ENCODE assay signal across 11 cellular contexts in the genomic region with DNA sequence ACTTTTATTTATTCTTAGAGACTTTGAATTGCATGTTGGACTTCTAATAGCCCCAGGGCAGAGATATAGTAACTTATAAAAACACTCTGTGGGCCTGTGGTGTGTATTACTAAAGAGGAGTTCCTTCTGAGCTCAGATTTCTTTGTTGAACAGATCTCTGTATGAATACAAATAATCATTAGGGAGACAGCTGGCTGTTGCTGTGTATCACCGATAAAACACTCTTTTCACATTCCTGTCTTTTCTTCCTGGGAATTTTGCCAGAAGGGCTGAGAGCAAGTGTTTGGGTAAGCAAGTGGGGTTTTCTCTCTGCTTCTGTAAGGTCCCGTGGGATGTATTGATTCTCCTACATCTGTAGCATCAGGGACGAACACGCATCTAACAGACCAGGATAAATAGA.
A peak's percentile ranks its signal among the peaks of the same experiment; 100 is the strongest.
DNase-seq lines count a peak whose midpoint lies in the region; ATAC-seq and TF ChIP-seq lines count a peak whose summit lies in the region.
"Had no signal": no experiment of that assay in that cellular context is flagged by ENCODE, and none has a peak within 500 bp of the region (broad histone marks: within the 10 kb centered on the region; RNA-seq: fewer than 3 reads in every experiment).

No MANE protein-coding gene starts in this region.

- TF ChIP-seq POLR2A in lower leg skin (IDR thresholded peaks at IDR 0.05): no peak

- CTCF ChIA-PET in AG04449 (lab: Yijun Ruan, JAX): interaction anchor here (0.6 to 1.5 kb wide), 4 partner anchors 13 to 369 kb away, joined by 3 to 5 read pairs (median 4); no protein-coding TSS in a partner anchor

- WGBS in lower leg skin, 2 donors: 52 to 61% methylated on average over 4 of the region's 4 CpGs

- H3K4me3 ChIP-seq in AG04449 (ENCODE audit: low read depth, low read length): no peak overlapping the region
- no peak overlapping the region for H3K4me3 ChIP-seq in SJCRH30
- H3K4me3 ChIP-seq in fibroblast of villous mesenchyme (ENCODE audit: low read depth, low read length): no peak overlapping the region
- no peak overlapping the region for H3K4me3 ChIP-seq in lower leg skin (ENCODE audit: low read depth, poor library complexity, severe bottlenecking)
- H3K4me3 ChIP-seq: smooth muscle cell had no signal

- POLR2A ChIA-PET in AG04449 (lab: Yijun Ruan, JAX): no interaction called here

- peak; percentile 37 for DNase-seq in AG04449 (ENCODE audit: low read depth, low spot score)
- DNase-seq in HS-27A (ENCODE audit: low read depth): peak; percentile 74
- DNase-seq in SJCRH30: peak; percentile 73 to 95
- peak; percentile 62 for DNase-seq in fibroblast of villous mesenchyme (ENCODE audit: low read depth)
- DNase-seq in lower leg skin (ENCODE audit: low spot score in 2 of 2): no peak
- no peak for DNase-seq in cerebellar cortex (ENCODE audit: low spot score)
- no peak for DNase-seq in cerebellum (ENCODE audit: low spot score)
- DNase-seq: MV-4-11, trophoblast cell had no signal

- no peaks in the 10 kb centered on the region; the same call in 1 of the 2 replicates for H3K36me3 ChIP-seq in SJCRH30

- H3K4me1 ChIP-seq in SJCRH30: peaks cover 73% of the 10 kb centered on the region

- peak overlapping the region; percentile 57 for H3K27ac ChIP-seq in SJCRH30

- no peaks in the 10 kb centered on the region for H3K27me3 ChIP-seq in SJCRH30

- no peak for ATAC-seq in HG02970 (IDR thresholded peaks at IDR 0.05; ENCODE audit: low FRiP score, unreplicated experiment)

- no peaks in the 10 kb centered on the region for H3K9me3 ChIP-seq in SJCRH30 (replicated peaks)

- no peak for TF ChIP-seq CTCF in AG04449 (IDR thresholded peaks at IDR 0.05; ENCODE audit: insufficient read depth, low read length, missing control alignments)
- TF ChIP-seq CTCF in fibroblast of villous mesenchyme (IDR thresholded peaks at IDR 0.05; ENCODE audit: insufficient read depth, low read depth, low read length): no peak
- TF ChIP-seq CTCF in lower leg skin (IDR thresholded peaks at IDR 0.05): no peak

- intact Hi-C loops in lower leg skin (cut with DNase I; ENCODE audit: low total_unique reads): no loop called here

Comparison
In these comparisons a context has a peak if more than half of its experiments do, and no peak if none do; other contexts are left out.
1. DNase-seq: peak in AG04449 (single experiment), HS-27A (single experiment), SJCRH30 (2 of 2) and fibroblast of villous mesenchyme (single experiment); none in lower leg skin (0 of 2), cerebellar cortex (single experiment) and cerebellum (single experiment).